ENCODE assay signal across 13 cellular contexts in genomic region chr14:23419646-23420045, GRCh38. TPM values are rescaled to one million over a fixed set of nuclear protein-coding genes. Genes with fewer than 3 reads are reported as not detected.
"Had no signal": no experiment of that assay in that cellular context is flagged by ENCODE, and none has a peak within 500 bp of the region (broad histone marks: within the 10 kb centered on the region; RNA-seq: fewer than 3 reads in every experiment).

No MANE protein-coding gene starts in this region.

RNA-seq across cellular contexts. Expression of gene MYH6, which starts 11.6 kb away (rescaled TPM):
- total RNA-seq: activated CD8-positive, alpha-beta memory T cell treated with anti-CD3 and anti-CD28 coated beads for 36 hours; activated CD8-positive, alpha-beta T cell treated with anti-CD3 and anti-CD28 coated beads for 36 hours; activated naive CD8-positive, alpha-beta T cell treated with anti-CD3 and anti-CD28 coated beads for 36 hours; aorta; M059J; OCI-LY7; PC-9; SK-MEL-5; T-cell had no signal

RNA-seq across cellular contexts. Expression of gene MYH7, which starts 15.8 kb away (rescaled TPM):
- total RNA-seq: activated CD8-positive, alpha-beta memory T cell treated with anti-CD3 and anti-CD28 coated beads for 36 hours; activated CD8-positive, alpha-beta T cell treated with anti-CD3 and anti-CD28 coated beads for 36 hours; aorta; M059J; OCI-LY7; PC-9; T-cell had no signal

RNA-seq across cellular contexts. Expression of gene CMTM5, which starts 42.8 kb away (rescaled TPM):
- total RNA-seq: activated CD8-positive, alpha-beta memory T cell treated with anti-CD3 and anti-CD28 coated beads for 36 hours; activated CD8-positive, alpha-beta T cell treated with anti-CD3 and anti-CD28 coated beads for 36 hours; activated naive CD8-positive, alpha-beta T cell treated with anti-CD3 and anti-CD28 coated beads for 36 hours; activated T-helper 17 cell treated with anti-CD3 and anti-CD28 coated beads, Interleukin-2, amount 50 U/mL, for 72 hours; M059J; OCI-LY7; PC-9; SK-MEL-5; T-cell had no signal

RNA-seq across cellular contexts. Expression of gene IL25, which starts 47.0 kb away (rescaled TPM):
- total RNA-seq: activated CD8-positive, alpha-beta memory T cell treated with anti-CD3 and anti-CD28 coated beads for 36 hours; activated CD8-positive, alpha-beta T cell treated with anti-CD3 and anti-CD28 coated beads for 36 hours; activated naive CD8-positive, alpha-beta T cell treated with anti-CD3 and anti-CD28 coated beads for 36 hours; activated T-cell treated with anti-CD3 and anti-CD28 coated beads, Interleukin-2, amount 50 U/mL, for 72 hours; activated T-helper 17 cell treated with anti-CD3 and anti-CD28 coated beads, Interleukin-2, amount 50 U/mL, for 72 hours; aorta; cerebellum; M059J; OCI-LY7; PC-9; Right ventricle myocardium inferior; SK-MEL-5; T-cell had no signal
- polyA plus RNA-seq: aorta had no signal
